ENCODE assay signal across 26 cellular contexts in the genomic region with DNA sequence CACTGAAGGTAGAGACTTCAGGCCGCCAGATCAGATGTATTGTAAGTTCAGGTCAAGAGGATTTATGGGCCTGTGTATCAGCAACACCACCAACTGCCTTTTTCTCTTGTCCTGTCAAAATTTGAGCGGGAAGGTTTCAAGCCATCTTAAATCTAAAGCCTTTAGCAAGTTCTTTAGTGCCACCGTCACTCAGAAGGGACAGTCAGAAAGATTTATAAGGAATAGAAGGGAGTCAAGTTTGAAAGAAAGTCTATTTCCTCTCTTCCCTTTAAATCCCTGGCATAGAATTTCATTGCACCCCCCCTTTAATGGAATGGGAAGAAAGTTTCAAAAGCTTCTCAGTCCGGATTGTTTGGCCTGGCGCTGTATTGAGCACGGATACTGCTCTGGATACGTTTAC.
"Had no signal": no experiment of that assay in that cellular context is flagged by ENCODE, and none has a peak within 500 bp of the region (broad histone marks: within the 10 kb centered on the region; RNA-seq: fewer than 3 reads in every experiment).

No MANE protein-coding gene starts in this region.

- H3K27me3 ChIP-seq: neutrophil, pancreas, right atrium auricular region, right lobe of liver, sigmoid colon, stomach, thyroid gland, tibial nerve, upper lobe of left lung, vagina had no signal

- H3K27me3 Mint-ChIP-seq: stimulated activated naive B cell treated with anti-CD40 and anti-IgM and Interleukin-4, amounts not matched to agents 10 μg/mL and 1 μg/mL and 100 μg/mL, for 72 hours; stimulated activated naive CD8-positive, alpha-beta T cell treated with anti-CD3 and anti-CD28 coated beads, Interleukin-15, Interleukin-2, amounts not matched to agents 100 ng/mL and 50 ng/mL, for 24 hours had no signal

- H3K4me3 Mint-ChIP-seq: naive thymus-derived CD4-positive, alpha-beta T cell; natural killer cell; stimulated activated effector memory CD8-positive, alpha-beta T cell treated with anti-CD3 and anti-CD28 coated beads, Interleukin-12 subunit alpha, Interleukin-12 subunit beta, amount 100 ng/mL, for 72 hours; stimulated activated naive B cell treated with anti-CD40 and anti-IgM and Interleukin-4, amounts not matched to agents 10 μg/mL and 1 μg/mL and 100 μg/mL, for 72 hours; stimulated activated naive CD8-positive, alpha-beta T cell treated with anti-CD3 and anti-CD28 coated beads, Interleukin-15, Interleukin-2, amounts not matched to agents 100 ng/mL and 50 ng/mL, for 24 hours had no signal

- H3K4me1 Mint-ChIP-seq: naive thymus-derived CD4-positive, alpha-beta T cell; natural killer cell; stimulated activated effector memory CD8-positive, alpha-beta T cell treated with anti-CD3 and anti-CD28 coated beads, Interleukin-12 subunit alpha, Interleukin-12 subunit beta, amount 100 ng/mL, for 72 hours; stimulated activated naive B cell treated with anti-CD40 and anti-IgM and Interleukin-4, amounts not matched to agents 10 μg/mL and 1 μg/mL and 100 μg/mL, for 72 hours had no signal

- DNase-seq: naive thymus-derived CD4-positive, alpha-beta T cell; natural killer cell; nucleus accumbens; pancreas; retina; right lobe of liver; sigmoid colon; small intestine; stimulated activated CD4-positive, alpha-beta T cell treated with anti-CD3 and anti-CD28 coated beads, Interleukin-15, amount 100 ng/mL, for 24 hours; stimulated activated CD4-positive, alpha-beta T cell treated with anti-CD3 and anti-CD28 coated beads, Interleukin-2, amount 100 ng/mL, for 24 hours; stimulated activated CD4-positive, alpha-beta T cell treated with anti-CD3 and anti-CD28 coated beads, Interleukin-2, amount 100 ng/mL, for 48 hours; stimulated activated CD4-positive, alpha-beta T cell treated with anti-CD3 and anti-CD28 coated beads, Interleukin-4, amount 100 ng/mL, for 24 hours; stimulated activated naive B cell treated with anti-CD40 and anti-IgM and Interleukin-4, amounts not matched to agents 10 μg/mL and 1 μg/mL and 100 μg/mL, for 72 hours; stimulated activated naive CD4-positive, alpha-beta T cell treated with Interleukin-2 at 50 U/mL for 16 hours; stomach; thyroid gland; trophoblast cell; upper lobe of left lung had no signal

- H3K36me3 ChIP-seq: neutrophil, pancreas, prostate gland, right lobe of liver, sigmoid colon, thoracic aorta, thyroid gland, tibial nerve, vagina had no signal

- H3K4me1 ChIP-seq: pancreas, prostate gland, right lobe of liver, stomach, thyroid gland, tibial nerve, upper lobe of left lung, vagina had no signal

- H3K27ac ChIP-seq: neutrophil, pancreas, prostate gland, right atrium auricular region, right lobe of liver, sigmoid colon, stomach, thoracic aorta, thyroid gland, tibial nerve, upper lobe of left lung, vagina had no signal

- H3K9me3 ChIP-seq: neutrophil, pancreas, prostate gland, right atrium auricular region, right lobe of liver, sigmoid colon, stomach, thoracic aorta, thyroid gland, tibial nerve, upper lobe of left lung, vagina had no signal

- H3K4me3 ChIP-seq: pancreas, prostate gland, right atrium auricular region, right lobe of liver, sigmoid colon, stomach, thoracic aorta, thyroid gland, tibial nerve, upper lobe of left lung, vagina had no signal

- H3K27ac Mint-ChIP-seq: naive thymus-derived CD4-positive, alpha-beta T cell; natural killer cell; stimulated activated effector memory CD8-positive, alpha-beta T cell treated with anti-CD3 and anti-CD28 coated beads, Interleukin-12 subunit alpha, Interleukin-12 subunit beta, amount 100 ng/mL, for 72 hours; stimulated activated naive B cell treated with anti-CD40 and anti-IgM and Interleukin-4, amounts not matched to agents 10 μg/mL and 1 μg/mL and 100 μg/mL, for 72 hours; stimulated activated naive CD8-positive, alpha-beta T cell treated with anti-CD3 and anti-CD28 coated beads, Interleukin-15, Interleukin-2, amounts not matched to agents 100 ng/mL and 50 ng/mL, for 24 hours had no signal

- H3K36me3 Mint-ChIP-seq: naive thymus-derived CD4-positive, alpha-beta T cell; natural killer cell; stimulated activated effector memory CD8-positive, alpha-beta T cell treated with anti-CD3 and anti-CD28 coated beads, Interleukin-12 subunit alpha, Interleukin-12 subunit beta, amount 100 ng/mL, for 72 hours; stimulated activated naive B cell treated with anti-CD40 and anti-IgM and Interleukin-4, amounts not matched to agents 10 μg/mL and 1 μg/mL and 100 μg/mL, for 72 hours had no signal

- ATAC-seq: naive thymus-derived CD4-positive, alpha-beta T cell; natural killer cell; pancreas; right lobe of liver; stimulated activated effector memory CD8-positive, alpha-beta T cell treated with anti-CD3 and anti-CD28 coated beads, Interleukin-12 subunit alpha, Interleukin-12 subunit beta, amount 100 ng/mL, for 72 hours; stimulated activated naive B cell treated with anti-CD40 and anti-IgM and Interleukin-4, amounts not matched to agents 10 μg/mL and 1 μg/mL and 100 μg/mL, for 72 hours had no signal
